Comparison of ENCODE assay signal across 9 cellular contexts in genomic region chr3:112013058-112013783, GRCh38. TPM values are rescaled to one million over a fixed set of nuclear protein-coding genes. Genes with fewer than 3 reads are reported as not detected.
A peak's percentile ranks its signal among the peaks of the same experiment; 100 is the strongest.
DNase-seq lines count a peak whose midpoint lies in the region; ATAC-seq and TF ChIP-seq lines count a peak whose summit lies in the region.
"Had no signal": no experiment of that assay in that cellular context is flagged by ENCODE, and none has a peak within 500 bp of the region (broad histone marks: within the 10 kb centered on the region; RNA-seq: fewer than 3 reads in every experiment).

No MANE protein-coding gene starts in this region.

- H3K9me3 Mint-ChIP-seq in osteocyte (ENCODE audit: unreplicated experiment) (no peaks in the 10 kb centered on the region), type B pancreatic cell (peaks cover 4% of the 10 kb centered on the region)

- no peaks in the 10 kb centered on the region for H3K36me3 Mint-ChIP-seq in osteocyte (ENCODE audit: unreplicated experiment)
- H3K36me3 Mint-ChIP-seq in type B pancreatic cell, result no peaks in the 10 kb centered on the region

- H3K4me1 Mint-ChIP-seq in osteocyte (ENCODE audit: unreplicated experiment) (peaks cover 22% of the 10 kb centered on the region), type B pancreatic cell (ENCODE audit: unreplicated experiment) (peaks cover 23% of the 10 kb centered on the region)

- peak; percentile 88 for TF ChIP-seq CTCF in osteocyte (IDR thresholded peaks at IDR 0.05)
- peak; percentile 82 for TF ChIP-seq CTCF in type B pancreatic cell (conservative IDR thresholded peaks at IDR 0.05)

- peak; percentile 64 for ATAC-seq in HG02970 (IDR thresholded peaks at IDR 0.05; ENCODE audit: low FRiP score, unreplicated experiment)

- H3K4me3 Mint-ChIP-seq in osteocyte (ENCODE audit: unreplicated experiment) (no peak overlapping the region), type B pancreatic cell (no peak overlapping the region)

- DNase-seq in activated gamma-delta T cell treated with Interleukin-2 at 50 U/mL for 16 hours, result peak; percentile 48
- DNase-seq in activated gamma-delta T cell (lab: John Stamatoyannopoulos, UW), result no peak
- DNase-seq in RPMI8226, result peak; percentile 79
- peak; percentile 6 to 32 (median 12) for DNase-seq in activated naive CD4-positive, alpha-beta T cell (lab: John Stamatoyannopoulos, UW)
- peak; percentile 59 for DNase-seq in foreskin melanocyte
- DNase-seq in osteocyte (ENCODE audit: extremely low spot score, unreplicated experiment), result no peak
- DNase-seq in type B pancreatic cell (ENCODE audit: extremely low spot score, unreplicated experiment), result no peak

- H3K27ac Mint-ChIP-seq in osteocyte (ENCODE audit: unreplicated experiment) (no peak overlapping the region), type B pancreatic cell (no peak overlapping the region)

- H3K27me3 Mint-ChIP-seq in osteocyte (ENCODE audit: unreplicated experiment) (no peaks in the 10 kb centered on the region), type B pancreatic cell (no peaks in the 10 kb centered on the region)

RNA-seq across cellular contexts. Expression of gene TAGLN3, which starts 14.5 kb away (rescaled TPM):
- total RNA-seq in osteocyte (not detected in 2 replicates), type B pancreatic cell (ENCODE audit: low replicate concordance) (4.8 and 14.8 TPM in 2 replicates)
- total RNA-seq: subcutaneous adipose tissue had no signal

RNA-seq across cellular contexts. Expression of gene TMPRSS7, which starts 21.3 kb away (rescaled TPM):
- total RNA-seq in osteocyte (not detected in 2 replicates), type B pancreatic cell (ENCODE audit: low replicate concordance) (0.48 TPM in 1 of 2 replicates, not detected in the other)
- total RNA-seq: subcutaneous adipose tissue had no signal

RNA-seq across cellular contexts. Expression of gene ABHD10, which starts 34.4 kb away (rescaled TPM):
- total RNA-seq in osteocyte (24.3 and 25.5 TPM in 2 replicates), type B pancreatic cell (ENCODE audit: low replicate concordance) (32.7 and 40.2 TPM in 2 replicates)

Comparison
In these comparisons a context has a peak if more than half of its experiments do, and no peak if none do; other contexts are left out.
1. DNase-seq: peak in activated gamma-delta T cell treated with Interleukin-2 at 50 U/mL for 16 hours (single experiment), RPMI8226 (single experiment), activated naive CD4-positive, alpha-beta T cell (4 of 4) and foreskin melanocyte (single experiment); none in activated gamma-delta T cell (single experiment), osteocyte (single experiment) and type B pancreatic cell (single experiment).